Comparison of ENCODE assay signal across 12 cellular contexts in genomic region chr4:3077796-3078195, GRCh38. TPM values are rescaled to one million over a fixed set of nuclear protein-coding genes. Genes with fewer than 3 reads are reported as not detected.
A peak's percentile ranks its signal among the peaks of the same experiment; 100 is the strongest.
DNase-seq lines count a peak whose midpoint lies in the region; ATAC-seq, FAIRE-seq and TF ChIP-seq lines count a peak whose summit lies in the region.
"Had no signal": no experiment of that assay in that cellular context is flagged by ENCODE, and none has a peak within 500 bp of the region (broad histone marks: within the 10 kb centered on the region; RNA-seq: fewer than 3 reads in every experiment).

No MANE protein-coding gene starts in this region.

- in situ Hi-C loops in GM12878 (cut with MboI): no loop called here

- CTCF ChIA-PET in GM12878 (lab: Yijun Ruan, JAX): interaction anchor here (1.1 kb wide), 1 partner anchor 36 kb away, joined by 4 read pairs; no protein-coding TSS in a partner anchor

- peak overlapping the region; percentile 93 for H3K9ac ChIP-seq in GM12878 (ENCODE audit: control insufficient read depth, insufficient read depth, low read length)

- no peaks in the 10 kb centered on the region for H3K9me3 ChIP-seq in GM12878 (replicated peaks; ENCODE audit: control insufficient read depth, insufficient read depth, low read length)
- no peaks in the 10 kb centered on the region for H3K9me3 ChIP-seq in testis

- FAIRE-seq in GM12892 (lab: Jason Lieb, UNC) (peak; percentile 93), GM19239 (lab: Jason Lieb, UNC) (peak; percentile 84), GM12878 (lab: Jason Lieb, UNC) (peak; percentile 90), RCC 7860 (lab: Jason Lieb, UNC) (no peak)
- FAIRE-seq: TTC549, urothelium cell line had no signal

- TF ChIP-seq EP300 in GM12878 (IDR thresholded peaks at IDR 0.05; ENCODE audit: borderline replicate concordance in 1 of 2, control insufficient read depth in 1 of 2, low read depth in 2 of 2, low read length in 2 of 2): peak; percentile 93 to 97

- H2AFZ ChIP-seq in GM12878 (ENCODE audit: control insufficient read depth, low read depth, low read length): no peak overlapping the region

- POLR2A ChIA-PET in GM12878 (lab: Charles Lee): interaction anchor here (1.0 to 1.7 kb wide), 3 partner anchors 32 to 142 kb away, joined by 3 to 6 read pairs (median 3); no protein-coding TSS in a partner anchor

- DNase-seq in GM12892 (ENCODE audit: insufficient read length) (no peak), GM19239 (ENCODE audit: insufficient read length, low spot score) (peak; percentile 41), GM12878 (ENCODE audit: low read depth, low spot score) (peak; percentile 86), RCC 7860 (ENCODE audit: low spot score) (no peak), testis (no peak), NCI-H2196 treated with DMSO at 0.1 percent for 48 hours (lab: John Stamatoyannopoulos, UW; ENCODE audit: unreplicated experiment) (no peak)
- no peak for DNase-seq in stimulated activated effector memory CD8-positive, alpha-beta T cell treated with anti-CD3 and anti-CD28 coated beads, Interleukin-12 subunit alpha, Interleukin-12 subunit beta, amount 100 ng/mL, for 72 hours (ENCODE audit: low spot score in 2 of 2)

- TF ChIP-seq POLR2A in GM12892 (IDR thresholded peaks at IDR 0.05; ENCODE audit: low read depth, low read length) (peak; percentile 60; the same call in 1 of the 2 replicates), GM12878 (IDR thresholded peaks at IDR 0.05; ENCODE audit: low read depth, low read length) (peak; percentile 55; the same call in 1 of the 2 replicates), testis (IDR thresholded peaks at IDR 0.05) (no peak)

- RAD21 ChIA-PET in GM12878 (lab: Charles Lee; ENCODE audit: unreplicated experiment): interaction anchor here (1.4 kb wide), 1 partner anchor 40 kb away, joined by 4 read pairs; no protein-coding TSS in a partner anchor

- H3K27ac Mint-ChIP-seq in stimulated activated effector memory CD8-positive, alpha-beta T cell treated with anti-CD3 and anti-CD28 coated beads, Interleukin-12 subunit alpha, Interleukin-12 subunit beta, amount 100 ng/mL, for 72 hours: no peak overlapping the region

- H3K4me3 ChIP-seq in GM12878: peak overlapping the region; percentile 63; the same call in 1 of the 2 replicates
- no peak overlapping the region for H3K4me3 ChIP-seq in testis

- peaks cover 11% of the 10 kb centered on the region for H3K36me3 Mint-ChIP-seq in stimulated activated effector memory CD8-positive, alpha-beta T cell treated with anti-CD3 and anti-CD28 coated beads, Interleukin-12 subunit alpha, Interleukin-12 subunit beta, amount 100 ng/mL, for 72 hours

- H3K9me3 Mint-ChIP-seq in stimulated activated effector memory CD8-positive, alpha-beta T cell treated with anti-CD3 and anti-CD28 coated beads, Interleukin-12 subunit alpha, Interleukin-12 subunit beta, amount 100 ng/mL, for 72 hours: no peaks in the 10 kb centered on the region

- H3K27me3 ChIP-seq in GM12878 (replicated peaks in 1 of 2; ENCODE audit: control insufficient read depth in 2 of 2, insufficient read depth in 2 of 2, low read length in 1 of 2) (no peaks in the 10 kb centered on the region), testis (no peaks in the 10 kb centered on the region)

- SMC1A ChIA-PET in GM12878 (lab: Charles Lee; ENCODE audit: uncharacterized antibody, unreplicated experiment): interaction anchor here (1.3 to 3.3 kb wide), 3 partner anchors 19 to 39 kb away, joined by 4 to 12 read pairs (median 4); no protein-coding TSS in a partner anchor

- BruUV-seq in GM12878 (replicated peaks; lab: Mats Ljungman, UMichigan): TSS peak; percentile 14

- TF ChIP-seq CTCF in GM12878 (IDR thresholded peaks at IDR 0.05 in 2 of 3, conservative IDR thresholded peaks at IDR 0.05 in 1 of 3; ENCODE audit: control insufficient read depth in 2 of 3, extremely low read depth in 1 of 3, insufficient read depth in 1 of 3, low read depth in 3 of 3, low read length in 3 of 3) (no peak), testis (IDR thresholded peaks at IDR 0.05) (no peak)

- 0 out of 2 replicates have a peak, but pooled peaks have one; percentile 6 for TF ChIP-seq RAD21 in GM12878 (IDR thresholded peaks at IDR 0.05; ENCODE audit: insufficient read depth, low read depth, low read length)

- H4K20me1 ChIP-seq in GM12878 (ENCODE audit: control insufficient read depth, insufficient read depth): no peaks in the 10 kb centered on the region

- ATAC-seq in HG03159 (IDR thresholded peaks at IDR 0.05; ENCODE audit: unreplicated experiment) (peak; percentile 38), GM12878 (peak; percentile 60)
- ATAC-seq in stimulated activated effector memory CD8-positive, alpha-beta T cell treated with anti-CD3 and anti-CD28 coated beads, Interleukin-12 subunit alpha, Interleukin-12 subunit beta, amount 100 ng/mL, for 72 hours: no peak

- intact Hi-C loops in GM12878 (cut with micrococcal nuclease; ENCODE audit: unreplicated experiment): loop anchor here (1.0 to 10.0 kb wide), 2 partner anchors 30 to 813 kb away; partner anchors contain the start of gene MXD4
- intact Hi-C loops in testis (cut with DNase I; ENCODE audit: low total_unique reads): no loop called here

- H3K4me1 Mint-ChIP-seq in stimulated activated effector memory CD8-positive, alpha-beta T cell treated with anti-CD3 and anti-CD28 coated beads, Interleukin-12 subunit alpha, Interleukin-12 subunit beta, amount 100 ng/mL, for 72 hours: peaks cover 33% of the 10 kb centered on the region

- peak overlapping the region; percentile 78 for H3K4me2 ChIP-seq in GM12878 (ENCODE audit: control insufficient read depth, insufficient read depth)

- 0% methylated on average over 2 of the region's 2 CpGs for WGBS in GM12878 (ENCODE audit: insufficient coverage, insufficient replicate concordance, low lambda C conversion rate, missing lambda C conversion rate)
- WGBS in testis, 2 donors: 58 to 78% methylated on average over 2 of the region's 2 CpGs

- H3K27ac ChIP-seq in GM12878 (ENCODE audit: control insufficient read depth, insufficient read depth) (peak overlapping the region; percentile 94), testis (no peak overlapping the region)

- no peak overlapping the region for H3K4me3 Mint-ChIP-seq in stimulated activated effector memory CD8-positive, alpha-beta T cell treated with anti-CD3 and anti-CD28 coated beads, Interleukin-12 subunit alpha, Interleukin-12 subunit beta, amount 100 ng/mL, for 72 hours

- H3K36me3 ChIP-seq in GM12878 (ENCODE audit: control insufficient read depth in 2 of 2, insufficient read depth in 2 of 2, low read length in 1 of 2) (no peaks in the 10 kb centered on the region; a peak in 1 of 4 replicates), testis (ENCODE audit: low read depth, missing control alignments) (no peaks in the 10 kb centered on the region)

- peaks cover 77% of the 10 kb centered on the region for H3K79me2 ChIP-seq in GM12878 (ENCODE audit: control insufficient read depth, insufficient read depth, low read length)

- H3K4me1 ChIP-seq in GM12878 (ENCODE audit: control insufficient read depth, insufficient read depth, low read length) (peaks cover 21% of the 10 kb centered on the region), testis (peaks cover 18% of the 10 kb centered on the region)

TF ChIP-seq in GM12878, 131 proteins besides CTCF, POLR2A, EP300 and RAD21 (continues in another document):
- no peak for TF ChIP-seq SUZ12 (IDR thresholded peaks at IDR 0.05; ENCODE audit: unreplicated experiment)

RNA-seq across cellular contexts. Expression of gene HTT, which starts 3.3 kb away (rescaled TPM):
- polyA plus RNA-seq in GM12892 (2012; ENCODE audit: missing spikeins): 65.2 TPM
- total RNA-seq in GM12878 (2013; cell fraction: nucleolus; rRNA removed): 480 and 510 TPM in 2 replicates
- total RNA-seq in GM12878 (2014; rRNA removed) (46.5 and 47.3 TPM in 2 replicates), GM12878 (2014; rRNA removed; fragmentation: Illumina TruSeq; extraction: Trizol) (61.4 and 62.0 TPM in 2 replicates), GM12878 (2021) (108 and 112 TPM in 2 replicates), testis (100 to 1,000 TPM; 146 to 168 TPM)
- polyA plus RNA-seq in GM12878 (2011; ENCODE audit: low read depth): 28.8 TPM
- polyA plus RNA-seq in GM12878 (2011; rRNA removed) (37.7 and 37.9 TPM in 2 replicates), GM12878 (2014; fragmentation: Illumina TruSeq; extraction: Trizol) (113 and 203 TPM in 2 replicates), GM12878 (2014; fragmentation: Nextera tagmentation; extraction: Ambion mirVana) (1 to 10 TPM; 3.3 to 3.6 TPM), GM12878 (2014; rRNA removed) (51.0 and 55.2 TPM in 2 replicates), GM12878 (2016; fragmentation: Nextera tagmentation; extraction: Ambion mirVana) (10 to 100 TPM; 19.4 to 39.2 TPM), testis (ENCODE audit: insufficient read depth, low read depth, low replicate concordance) (45.2 TPM)
- 45.3 and 49.6 TPM in 2 replicates for polyA plus RNA-seq in GM12878 (2011; cell fraction: cytosol; rRNA removed)
- polyA plus RNA-seq in GM12878 (2011; cell fraction: nucleus; rRNA removed): 117 and 129 TPM in 2 replicates
- 60.4 and 62.6 TPM in 2 replicates for polyA plus RNA-seq in GM12878 (2012)
- polyA minus RNA-seq in GM12878 (2011; rRNA and poly(A)+ RNA removed): 206 and 215 TPM in 2 replicates
- polyA minus RNA-seq in GM12878 (2011; cell fraction: cytosol; rRNA and poly(A)+ RNA removed): 62.9 and 84.7 TPM in 2 replicates
- 129 and 214 TPM in 2 replicates for polyA minus RNA-seq in GM12878 (2011; cell fraction: nucleus; rRNA and poly(A)+ RNA removed)

RNA-seq across cellular contexts. Expression of gene HTT-AS, which starts 3.5 kb away (rescaled TPM):
- not detected for polyA plus RNA-seq in GM12892 (2012; ENCODE audit: missing spikeins)
- total RNA-seq in GM12878 (2013; cell fraction: nucleolus; rRNA removed): not detected in 2 replicates
- not detected in 2 replicates for total RNA-seq in GM12878 (2014; rRNA removed)
- not detected in 2 replicates for total RNA-seq in GM12878 (2014; rRNA removed; fragmentation: Illumina TruSeq; extraction: Trizol)
- not detected in 2 replicates for total RNA-seq in GM12878 (2021)
- polyA plus RNA-seq in GM12878 (2011; ENCODE audit: low read depth): not detected
- polyA plus RNA-seq in GM12878 (2011; rRNA removed): not detected in 2 replicates
- not detected in 2 replicates for polyA plus RNA-seq in GM12878 (2011; cell fraction: cytosol; rRNA removed)
- not detected in 2 replicates for polyA plus RNA-seq in GM12878 (2011; cell fraction: nucleus; rRNA removed)
- not detected in 2 replicates for polyA plus RNA-seq in GM12878 (2012)
- not detected in 2 replicates for polyA plus RNA-seq in GM12878 (2014; fragmentation: Illumina TruSeq; extraction: Trizol)
- polyA plus RNA-seq in GM12878 (2014; fragmentation: Nextera tagmentation; extraction: Ambion mirVana): not detected
- polyA plus RNA-seq in GM12878 (2014; rRNA removed): not detected in 2 replicates
- not detected for polyA plus RNA-seq in GM12878 (2016; fragmentation: Nextera tagmentation; extraction: Ambion mirVana)
- not detected in 2 replicates for polyA minus RNA-seq in GM12878 (2011; rRNA and poly(A)+ RNA removed)
- polyA minus RNA-seq in GM12878 (2011; cell fraction: cytosol; rRNA and poly(A)+ RNA removed): not detected in 2 replicates
- polyA minus RNA-seq in GM12878 (2011; cell fraction: nucleus; rRNA and poly(A)+ RNA removed): not detected in 2 replicates
- total RNA-seq in testis: not detected
- polyA plus RNA-seq in testis (ENCODE audit: insufficient read depth, low read depth, low replicate concordance): not detected
- total RNA-seq: fibroblast of villous mesenchyme, mucosa of gallbladder had no signal

Comparison
In these comparisons a context has a peak if more than half of its experiments do, and no peak if none do; other contexts are left out.
1. DNase-seq: peak in GM19239 (single experiment) and GM12878 (single experiment); none in GM12892 (single experiment), RCC 7860 (single experiment), testis (single experiment), stimulated activated effector memory CD8-positive, alpha-beta T cell treated with anti-CD3 and anti-CD28 coated beads, Interleukin-12 subunit alpha, Interleukin-12 subunit beta, amount 100 ng/mL, for 72 hours (0 of 2) and NCI-H2196 treated with DMSO at 0.1 percent for 48 hours (single experiment).